ENCODE assay signal across 23 cellular contexts in the genomic region with DNA sequence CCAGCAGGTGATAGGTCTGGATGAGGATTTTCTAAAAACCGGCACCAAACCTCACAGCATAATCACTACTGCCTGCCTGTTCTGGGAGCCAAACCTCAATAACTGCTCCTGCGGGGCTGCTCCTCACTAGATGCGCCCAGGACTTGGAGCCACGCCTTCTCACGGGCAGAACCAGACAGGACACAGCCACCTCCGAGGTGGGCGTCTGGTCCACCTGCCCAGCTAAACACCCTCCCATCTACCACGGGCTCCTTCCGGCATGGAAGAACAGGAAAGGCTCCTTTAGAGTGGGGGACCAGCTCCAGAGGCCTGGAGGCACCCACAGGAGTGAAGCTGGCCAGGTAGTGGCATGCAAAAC.
"Had no signal": no experiment of that assay in that cellular context is flagged by ENCODE, and none has a peak within 500 bp of the region (broad histone marks: within the 10 kb centered on the region; RNA-seq: fewer than 3 reads in every experiment).

No MANE protein-coding gene starts in this region.

- H3K27ac ChIP-seq: hepatocyte, prostate gland, upper lobe of left lung, WERI-Rb-1 had no signal

- H3K27me3 ChIP-seq: hepatocyte, upper lobe of left lung had no signal

- H3K4me1 Mint-ChIP-seq: activated naive CD8-positive, alpha-beta T cell treated with anti-CD3 and anti-CD28 coated beads, Interleukin-2, amount 10 ng/mL, durations not matched to agents 7 days and 5 days had no signal

- H3K27me3 Mint-ChIP-seq: activated T-cell treated with anti-CD3 and anti-CD28 coated beads, Interleukin-2, amount 50 U/mL, for 24 hours; naive thymus-derived CD8-positive, alpha-beta T cell had no signal

- H2AFZ ChIP-seq: hepatocyte had no signal

- ATAC-seq: left colon; naive thymus-derived CD8-positive, alpha-beta T cell; stimulated activated naive CD8-positive, alpha-beta T cell treated with anti-CD3 and anti-CD28 coated beads, Interleukin-15, Interleukin-2, amounts not matched to agents 100 U/mL and 50 U/mL, for 24 hours had no signal

- H3K27ac Mint-ChIP-seq: activated naive CD4-positive, alpha-beta T cell treated with anti-CD3 and anti-CD28 coated beads for 36 hours; activated naive CD8-positive, alpha-beta T cell treated with anti-CD3 and anti-CD28 coated beads, Interleukin-2, amount 10 ng/mL, durations not matched to agents 7 days and 5 days; activated T-cell treated with anti-CD3 and anti-CD28 coated beads, Interleukin-2, amount 50 U/mL, for 24 hours; activated T-helper 2 cell treated with anti-CD3 and anti-CD28 coated beads, Interferon-gamma antibody, Interleukin-2, Interleukin-4, amounts not matched to agents 10 μg/mL and 5 μg/mL and 100 μg/mL, durations not matched to agents 14 hours and 24 hours and 36 hours; naive thymus-derived CD8-positive, alpha-beta T cell had no signal

- FAIRE-seq: bronchial epithelial cell, endometrium, TTC549 had no signal

- H3K9me3 Mint-ChIP-seq: activated naive CD4-positive, alpha-beta T cell treated with anti-CD3 and anti-CD28 coated beads for 36 hours; activated naive CD8-positive, alpha-beta T cell treated with anti-CD3 and anti-CD28 coated beads, Interleukin-2, amount 10 ng/mL, durations not matched to agents 7 days and 5 days; activated T-cell treated with anti-CD3 and anti-CD28 coated beads, Interleukin-2, amount 50 U/mL, for 24 hours; activated T-helper 2 cell treated with anti-CD3 and anti-CD28 coated beads, Interferon-gamma antibody, Interleukin-2, Interleukin-4, amounts not matched to agents 10 μg/mL and 5 μg/mL and 100 μg/mL, durations not matched to agents 14 hours and 24 hours and 36 hours; naive thymus-derived CD8-positive, alpha-beta T cell had no signal

- H3K4me3 ChIP-seq: hepatocyte, prostate gland, upper lobe of left lung had no signal

- H3K36me3 Mint-ChIP-seq: activated naive CD8-positive, alpha-beta T cell treated with anti-CD3 and anti-CD28 coated beads, Interleukin-2, amount 10 ng/mL, durations not matched to agents 7 days and 5 days had no signal

- H3K79me2 ChIP-seq: hepatocyte had no signal

- H3K4me2 ChIP-seq: hepatocyte had no signal

- H3K9me3 ChIP-seq: prostate gland, upper lobe of left lung had no signal

- H3K4me3 Mint-ChIP-seq: activated naive CD4-positive, alpha-beta T cell treated with anti-CD3 and anti-CD28 coated beads for 36 hours; activated naive CD8-positive, alpha-beta T cell treated with anti-CD3 and anti-CD28 coated beads, Interleukin-2, amount 10 ng/mL, durations not matched to agents 7 days and 5 days; activated T-cell treated with anti-CD3 and anti-CD28 coated beads, Interleukin-2, amount 50 U/mL, for 24 hours; naive thymus-derived CD8-positive, alpha-beta T cell had no signal

- DNase-seq: activated CD4-positive, alpha-beta T cell treated with anti-CD3 and anti-CD28 coated beads for 1 hour; activated CD4-positive, alpha-beta T cell treated with anti-CD3 and anti-CD28 coated beads, Interleukin-2, amount 50 U/mL, for 4 hours; activated CD8-positive, alpha-beta memory T cell treated with anti-CD3 and anti-CD28 coated beads for 24 hours; activated naive CD4-positive, alpha-beta T cell treated with anti-CD3 and anti-CD28 coated beads for 36 hours; activated naive CD8-positive, alpha-beta T cell treated with anti-CD3 and anti-CD28 coated beads, Interleukin-2, amount 10 ng/mL, durations not matched to agents 7 days and 5 days; activated T-cell treated with anti-CD3 and anti-CD28 coated beads, Interleukin-2, amount 50 U/mL, for 24 hours; amniotic stem cell; cerebellar nuclear complex; effector CD4-positive, alpha-beta T cell; left colon; stimulated activated CD4-positive, alpha-beta T cell treated with anti-CD3 and anti-CD28 coated beads, Interleukin-12 subunit alpha, Interleukin-12 subunit beta, amount 100 ng/mL, for 4 hours; stimulated activated CD4-positive, alpha-beta T cell treated with anti-CD3 and anti-CD28 coated beads, Interleukin-4, amount 100 ng/mL, for 4 hours; stimulated activated naive CD8-positive, alpha-beta T cell treated with anti-CD3 and anti-CD28 coated beads, Interleukin-15, Interleukin-2, amounts not matched to agents 100 U/mL and 50 U/mL, for 24 hours; T-helper 1 cell; upper lobe of left lung; WERI-Rb-1 had no signal

- H3K4me1 ChIP-seq: prostate gland, upper lobe of left lung had no signal

- H3K36me3 ChIP-seq: prostate gland, WERI-Rb-1 had no signal
